Comparison of ENCODE assay signal across 20 cellular contexts in genomic region chr11:118396097-118396501, GRCh38. TPM values are rescaled to one million over a fixed set of nuclear protein-coding genes. Genes with fewer than 3 reads are reported as not detected.
DNase-seq lines count a peak whose midpoint lies in the region; ATAC-seq and TF ChIP-seq lines count a peak whose summit lies in the region.
"Had no signal": no experiment of that assay in that cellular context is flagged by ENCODE, and none has a peak within 500 bp of the region (broad histone marks: within the 10 kb centered on the region; RNA-seq: fewer than 3 reads in every experiment).

No MANE protein-coding gene starts in this region.

- no peak overlapping the region for H3K4me3 ChIP-seq in CD4-positive, alpha-beta memory T cell (ENCODE audit: low read length in 2 of 2)
- H3K4me3 ChIP-seq in Jurkat, Clone E6-1 (ENCODE audit: low read length), result no peak overlapping the region
- H3K4me3 ChIP-seq in WERI-Rb-1 (ENCODE audit: low read depth, low read length) (no peak overlapping the region), left lung (no peak overlapping the region), heart right ventricle (no peak overlapping the region)
- H3K4me3 ChIP-seq: K562, thyroid gland had no signal

- peak; percentile 10 for ATAC-seq in activated CD8-positive, alpha-beta T cell treated with anti-CD3 and anti-CD28 coated beads, Interleukin-2, amount 10 ng/mL, durations not matched to agents 7 days and 5 days
- no peak for ATAC-seq in naive thymus-derived CD8-positive, alpha-beta T cell
- ATAC-seq in left lung, result no peak
- ATAC-seq in heart right ventricle, result no peak
- ATAC-seq: K562 had no signal

- H3K36me3 ChIP-seq in CD4-positive, alpha-beta memory T cell (ENCODE audit: insufficient read depth, low read length), result peaks cover 39% of the 10 kb centered on the region
- H3K36me3 ChIP-seq in WERI-Rb-1 (peaks cover 43% of the 10 kb centered on the region), left lung (peaks cover 0 to 67% of the 10 kb centered on the region in 2 donors), heart right ventricle (peaks cover 0 to 87% (median 42%) of the 10 kb centered on the region in 9 donors)

- intact Hi-C loops in CD4-positive, alpha-beta memory T cell (cut with micrococcal nuclease), result no loop called here
- intact Hi-C loops in left lung (cut with DNase I), result loop anchor here in 1 of 2 donors (10.0 kb wide), 1 partner anchor 89 kb away; no protein-coding TSS in a partner anchor
- intact Hi-C loops in heart right ventricle (cut with DNase I), result loop anchor here in 2 of 10 donors (5.0 kb wide), 2 partner anchors 96 to 106 kb away; no protein-coding TSS in a partner anchor

- peak overlapping the region; percentile 92 to 100 (median 99) for H3K27ac Mint-ChIP-seq in CD4-positive, alpha-beta memory T cell
- peak overlapping the region; percentile 91 for H3K27ac Mint-ChIP-seq in activated CD8-positive, alpha-beta T cell treated with anti-CD3 and anti-CD28 coated beads, Interleukin-2, amount 10 ng/mL, durations not matched to agents 7 days and 5 days
- H3K27ac Mint-ChIP-seq in naive thymus-derived CD8-positive, alpha-beta T cell, result peak overlapping the region; percentile 92 to 100 (median 100)
- H3K27ac Mint-ChIP-seq: progenitor cell of endocrine pancreas had no signal

- no peaks in the 10 kb centered on the region for H3K9me3 ChIP-seq in CD4-positive, alpha-beta memory T cell (ENCODE audit: control insufficient read depth in 1 of 2, low read length in 2 of 2)
- H3K9me3 ChIP-seq in WERI-Rb-1 (ENCODE audit: severe bottlenecking) (no peaks in the 10 kb centered on the region), left lung (no peaks in the 10 kb centered on the region), heart right ventricle (no peaks in the 10 kb centered on the region)
- H3K9me3 ChIP-seq: BE2C, thyroid gland had no signal

- CTCF ChIA-PET in CD4-positive, alpha-beta memory T cell (lab: Charles Lee; ENCODE audit: partially characterized antibody), result interaction anchor here (1.5 kb wide), 1 partner anchor 10 kb away, joined by 5 read pairs; no protein-coding TSS in a partner anchor
- CTCF ChIA-PET in activated CD8-positive, alpha-beta T cell treated with anti-CD3 and anti-CD28 coated beads, Interleukin-2, amount 10 ng/mL, durations not matched to agents 7 days and 5 days (lab: Charles Lee), result interaction anchor here (0.8 to 1.3 kb wide), 2 partner anchors 92 to 96 kb away, joined by 3 read pairs; no protein-coding TSS in a partner anchor

- H3K4me3 Mint-ChIP-seq in CD4-positive, alpha-beta memory T cell, result peak overlapping the region; percentile 26 to 87 (median 66)
- peak overlapping the region; percentile 51 for H3K4me3 Mint-ChIP-seq in activated CD8-positive, alpha-beta T cell treated with anti-CD3 and anti-CD28 coated beads, Interleukin-2, amount 10 ng/mL, durations not matched to agents 7 days and 5 days
- H3K4me3 Mint-ChIP-seq in naive thymus-derived CD8-positive, alpha-beta T cell, result peak overlapping the region in 9 of 10 donors; percentile 5 to 70 (median 42)

- peak overlapping the region; percentile 82 for H3K27ac ChIP-seq in CD4-positive, alpha-beta memory T cell (ENCODE audit: low read depth, low read length)
- no peak overlapping the region for H3K27ac ChIP-seq in WERI-Rb-1
- H3K27ac ChIP-seq in left lung, result no peak overlapping the region
- H3K27ac ChIP-seq in heart right ventricle, result peak overlapping the region in 1 of 10 donors; percentile 24
- H3K27ac ChIP-seq: thyroid gland had no signal

- WGBS in heart right ventricle, 2 donors, result 93% methylated on average over 6 of the region's 6 CpGs

- no peaks in the 10 kb centered on the region for H3K27me3 Mint-ChIP-seq in CD4-positive, alpha-beta memory T cell
- no peaks in the 10 kb centered on the region for H3K27me3 Mint-ChIP-seq in activated CD8-positive, alpha-beta T cell treated with anti-CD3 and anti-CD28 coated beads, Interleukin-2, amount 10 ng/mL, durations not matched to agents 7 days and 5 days (ENCODE audit: low read depth)
- no peaks in the 10 kb centered on the region for H3K27me3 Mint-ChIP-seq in naive thymus-derived CD8-positive, alpha-beta T cell
- H3K27me3 Mint-ChIP-seq: progenitor cell of endocrine pancreas had no signal

- no peak for TF ChIP-seq CTCF in WERI-Rb-1 (IDR thresholded peaks at IDR 0.05; ENCODE audit: low read depth, low read length)
- no peak for TF ChIP-seq CTCF in left lung (IDR thresholded peaks at IDR 0.05)
- no peak for TF ChIP-seq CTCF in heart right ventricle (IDR thresholded peaks at IDR 0.05)

- POLR2A ChIA-PET in CD4-positive, alpha-beta memory T cell (lab: Charles Lee; ENCODE audit: partially characterized antibody), result interaction anchor here (0.7 to 8.4 kb wide), 3 partner anchors 41 to 90 kb away, joined by 3 to 163 read pairs (median 4); partner anchors contain the start of gene KMT2A
- POLR2A ChIA-PET in activated CD8-positive, alpha-beta T cell treated with anti-CD3 and anti-CD28 coated beads, Interleukin-2, amount 10 ng/mL, durations not matched to agents 7 days and 5 days (lab: Charles Lee), result no interaction called here
- POLR2A ChIA-PET in naive thymus-derived CD8-positive, alpha-beta T cell (lab: Charles Lee), result interaction anchor here (0.8 to 1.3 kb wide), 2 partner anchors 39 to 176 kb away, joined by 3 read pairs; partner anchors contain the start of gene ARCN1

- no peaks in the 10 kb centered on the region for H3K9me3 Mint-ChIP-seq in CD4-positive, alpha-beta memory T cell
- no peaks in the 10 kb centered on the region for H3K9me3 Mint-ChIP-seq in activated CD8-positive, alpha-beta T cell treated with anti-CD3 and anti-CD28 coated beads, Interleukin-2, amount 10 ng/mL, durations not matched to agents 7 days and 5 days (ENCODE audit: insufficient read depth)
- H3K9me3 Mint-ChIP-seq in naive thymus-derived CD8-positive, alpha-beta T cell, result no peaks in the 10 kb centered on the region

- no peaks in the 10 kb centered on the region for H3K27me3 ChIP-seq in CD4-positive, alpha-beta memory T cell (ENCODE audit: insufficient read depth, low read length)
- no peaks in the 10 kb centered on the region for H3K27me3 ChIP-seq in WERI-Rb-1 (ENCODE audit: insufficient read depth, low read depth, severe bottlenecking)
- H3K27me3 ChIP-seq in left lung, result no peaks in the 10 kb centered on the region
- no peaks in the 10 kb centered on the region for H3K27me3 ChIP-seq in heart right ventricle
- H3K27me3 ChIP-seq: BE2C, thyroid gland had no signal

- peaks cover 23 to 48% of the 10 kb centered on the region in 2 donors for H3K36me3 Mint-ChIP-seq in CD4-positive, alpha-beta memory T cell
- peaks cover 56% of the 10 kb centered on the region for H3K36me3 Mint-ChIP-seq in activated CD8-positive, alpha-beta T cell treated with anti-CD3 and anti-CD28 coated beads, Interleukin-2, amount 10 ng/mL, durations not matched to agents 7 days and 5 days (ENCODE audit: low read depth)
- peaks cover 0 to 65% (median 14%) of the 10 kb centered on the region in 3 donors for H3K36me3 Mint-ChIP-seq in naive thymus-derived CD8-positive, alpha-beta T cell

- peaks cover 50% of the 10 kb centered on the region for H3K4me1 ChIP-seq in CD4-positive, alpha-beta memory T cell (ENCODE audit: insufficient read depth, low read length)
- H3K4me1 ChIP-seq in left lung, result peaks cover 0 to 9% of the 10 kb centered on the region in 2 donors
- peaks cover 0 to 14% (median 5%) of the 10 kb centered on the region in 9 donors for H3K4me1 ChIP-seq in heart right ventricle
- H3K4me1 ChIP-seq: BE2C had no signal

- peak in 4 of 5 donors; percentile 22 to 44 (median 38) for DNase-seq in CD4-positive, alpha-beta memory T cell
- DNase-seq in Jurkat, Clone E6-1 (ENCODE audit: low read depth, low spot score), result peak; percentile 55
- DNase-seq in activated CD8-positive, alpha-beta T cell treated with anti-CD3 and anti-CD28 coated beads, Interleukin-2, amount 10 ng/mL, durations not matched to agents 7 days and 5 days, result peak; percentile 38
- DNase-seq in naive thymus-derived CD8-positive, alpha-beta T cell, result peak in 3 of 10 donors; percentile 30 to 49 (median 45)
- DNase-seq in WERI-Rb-1, result no peak
- DNase-seq in left lung, result no peak
- DNase-seq in heart right ventricle, result no peak
- DNase-seq: activated CD4-positive, CD25-positive, alpha-beta regulatory T cell treated with anti-CD3 and anti-CD28 coated beads, Interleukin-2, amount 50 U/mL, for 72 hours; BE2C; HCEC 1CT; NCI-H2081 treated with DMSO at 0.1 percent for 48 hours; NCI-H510A treated with DMSO at 0.1 percent for 48 hours; SHP77; stimulated activated CD4-positive, alpha-beta T cell treated with anti-CD3 and anti-CD28 coated beads, Interleukin-4, amount 100 ng/mL, for 4 hours; thyroid gland had no signal

- peaks cover 21 to 53% (median 44%) of the 10 kb centered on the region in 4 donors for H3K4me1 Mint-ChIP-seq in CD4-positive, alpha-beta memory T cell
- H3K4me1 Mint-ChIP-seq in activated CD8-positive, alpha-beta T cell treated with anti-CD3 and anti-CD28 coated beads, Interleukin-2, amount 10 ng/mL, durations not matched to agents 7 days and 5 days (ENCODE audit: low read depth), result peaks cover 58% of the 10 kb centered on the region
- peaks cover 18 to 38% (median 29%) of the 10 kb centered on the region in 4 donors for H3K4me1 Mint-ChIP-seq in naive thymus-derived CD8-positive, alpha-beta T cell

RNA-seq across cellular contexts. Expression of gene ATP5MG, which starts 5.3 kb away (rescaled TPM):
- total RNA-seq in CD4-positive, alpha-beta memory T cell, result 100 to 1,000 TPM; 158 to 161 TPM
- polyA plus RNA-seq in CD4-positive, alpha-beta memory T cell, result 100 to 1,000 TPM; 595 to 704 TPM
- polyA plus RNA-seq in Jurkat, Clone E6-1 (2012; ENCODE audit: insufficient read depth, insufficient read length), result 923 TPM
- total RNA-seq in activated CD8-positive, alpha-beta T cell treated with anti-CD3 and anti-CD28 coated beads, Interleukin-2, amount 10 ng/mL, durations not matched to agents 7 days and 5 days, result 100 to 1,000 TPM; 275 to 298 TPM
- 100 to 1,000 TPM; 145 to 172 TPM for total RNA-seq in naive thymus-derived CD8-positive, alpha-beta T cell
- polyA plus RNA-seq in naive thymus-derived CD8-positive, alpha-beta T cell, result 100 to 1,000 TPM; 649 to 923 (median 790) TPM
- total RNA-seq in left lung (100 to 1,000 TPM; 151 to 155 TPM), heart right ventricle (100 to 1,000 TPM; 482 to 777 (median 688) TPM)
- polyA plus RNA-seq in heart right ventricle, result 100 to 1,000 TPM; 365 to 800 TPM

RNA-seq across cellular contexts. Expression of gene UBE4A, which starts 36.7 kb away (rescaled TPM):
- total RNA-seq in CD4-positive, alpha-beta memory T cell, result 10 to 100 TPM; 50.3 to 52.2 TPM
- 10 to 100 TPM; 16.9 to 25.5 TPM for polyA plus RNA-seq in CD4-positive, alpha-beta memory T cell
- 18.7 TPM for polyA plus RNA-seq in Jurkat, Clone E6-1 (2012; ENCODE audit: insufficient read depth, insufficient read length)
- 10 to 100 TPM; 38.5 to 39.8 TPM for total RNA-seq in activated CD8-positive, alpha-beta T cell treated with anti-CD3 and anti-CD28 coated beads, Interleukin-2, amount 10 ng/mL, durations not matched to agents 7 days and 5 days
- total RNA-seq in naive thymus-derived CD8-positive, alpha-beta T cell, result 10 to 100 TPM; 48.7 to 52.8 TPM
- polyA plus RNA-seq in naive thymus-derived CD8-positive, alpha-beta T cell, result 10 to 100 TPM; 20.7 to 31.0 (median 24.3) TPM
- total RNA-seq in left lung (10 to 100 TPM; 40.8 to 45.3 TPM), heart right ventricle (10 to 100 TPM; 38.4 to 46.4 (median 42.3) TPM)
- 10 to 100 TPM; 12.7 to 22.8 TPM for polyA plus RNA-seq in heart right ventricle

RNA-seq across cellular contexts. Expression of gene KMT2A, which starts 40.2 kb away (rescaled TPM):
- 100 to 1,000 TPM; 185 to 202 TPM for total RNA-seq in CD4-positive, alpha-beta memory T cell
- polyA plus RNA-seq in CD4-positive, alpha-beta memory T cell, result 10 to 100 TPM in 1 of 2 donors, 1 to 10 TPM in 1; 4.6 to 51.9 TPM
- 27.5 TPM for polyA plus RNA-seq in Jurkat, Clone E6-1 (2012; ENCODE audit: insufficient read depth, insufficient read length)
- total RNA-seq in activated CD8-positive, alpha-beta T cell treated with anti-CD3 and anti-CD28 coated beads, Interleukin-2, amount 10 ng/mL, durations not matched to agents 7 days and 5 days, result 10 to 100 TPM; 83.1 to 86.7 TPM
- total RNA-seq in naive thymus-derived CD8-positive, alpha-beta T cell, result 100 to 1,000 TPM; 149 to 161 TPM
- polyA plus RNA-seq in naive thymus-derived CD8-positive, alpha-beta T cell, result 10 to 100 TPM; 16.9 to 30.5 (median 19.5) TPM
- total RNA-seq in left lung, result 10 to 100 TPM; 45.8 to 52.9 TPM
- total RNA-seq in heart right ventricle, result 10 to 100 TPM; 16.3 to 44.5 (median 38.9) TPM
- polyA plus RNA-seq in heart right ventricle, result 10 to 100 TPM in 1 of 2 donors, 1 to 10 TPM in 1; 4.1 to 13.8 TPM

RNA-seq across cellular contexts. Expression of gene CD3G, which starts 52.0 kb away (rescaled TPM):
- 100 to 1,000 TPM; 191 to 205 TPM for total RNA-seq in CD4-positive, alpha-beta memory T cell
- 100 to 1,000 TPM; 131 to 417 TPM for polyA plus RNA-seq in CD4-positive, alpha-beta memory T cell
- 109 TPM for polyA plus RNA-seq in Jurkat, Clone E6-1 (2012; ENCODE audit: insufficient read depth, insufficient read length)
- total RNA-seq in activated CD8-positive, alpha-beta T cell treated with anti-CD3 and anti-CD28 coated beads, Interleukin-2, amount 10 ng/mL, durations not matched to agents 7 days and 5 days, result 100 to 1,000 TPM; 227 to 232 TPM
- total RNA-seq in naive thymus-derived CD8-positive, alpha-beta T cell, result 100 to 1,000 TPM; 202 to 209 TPM
- polyA plus RNA-seq in naive thymus-derived CD8-positive, alpha-beta T cell, result 100 to 1,000 TPM; 397 to 400 (median 397) TPM
- total RNA-seq in left lung (1 to 10 TPM in 1 of 2 donors, under 1 TPM in 1; 0.85 to 3.8 TPM), heart right ventricle (1 to 10 TPM in 1 of 10 donors, under 1 TPM in 5, not detected in 4; 0.21 to 5.7 (median 0.41) TPM)
- polyA plus RNA-seq in heart right ventricle, result under 1 TPM in 1 of 2 donors, not detected in 1; 0.06 TPM
- total RNA-seq: G401, lung microvascular endothelial cell, progenitor cell of endocrine pancreas had no signal

RNA-seq across cellular contexts. Expression of gene CD3D, which starts 53.6 kb away (rescaled TPM):
- 100 to 1,000 TPM; 338 to 343 TPM for total RNA-seq in CD4-positive, alpha-beta memory T cell
- polyA plus RNA-seq in CD4-positive, alpha-beta memory T cell, result 1,000 to 10,000 TPM in 1 of 2 donors, 100 to 1,000 TPM in 1; 993 to 1,046 TPM
- 2,085 TPM for polyA plus RNA-seq in Jurkat, Clone E6-1 (2012; ENCODE audit: insufficient read depth, insufficient read length)
- total RNA-seq in activated CD8-positive, alpha-beta T cell treated with anti-CD3 and anti-CD28 coated beads, Interleukin-2, amount 10 ng/mL, durations not matched to agents 7 days and 5 days, result 100 to 1,000 TPM; 541 to 588 TPM
- 100 to 1,000 TPM; 355 to 362 TPM for total RNA-seq in naive thymus-derived CD8-positive, alpha-beta T cell
- 1,000 to 10,000 TPM; 1,161 to 1,259 (median 1,215) TPM for polyA plus RNA-seq in naive thymus-derived CD8-positive, alpha-beta T cell
- total RNA-seq in left lung (1 to 10 TPM; 3.3 to 7.0 TPM), heart right ventricle (1 to 10 TPM in 3 of 10 donors, under 1 TPM in 2, not detected in 5; 0.31 to 6.3 (median 1.1) TPM)
- polyA plus RNA-seq in heart right ventricle, result under 1 TPM in 1 of 2 donors, not detected in 1; 0.54 TPM
- total RNA-seq: G401, lung microvascular endothelial cell, progenitor cell of endocrine pancreas, skeletal muscle tissue had no signal

Comparison
In these comparisons a context has a peak if more than half of its experiments do, and no peak if none do; other contexts are left out.
1. DNase-seq: peak in CD4-positive, alpha-beta memory T cell (4 of 5), Jurkat, Clone E6-1 (single experiment) and activated CD8-positive, alpha-beta T cell treated with anti-CD3 and anti-CD28 coated beads, Interleukin-2, amount 10 ng/mL, durations not matched to agents 7 days and 5 days (single experiment); none in WERI-Rb-1 (single experiment), left lung (0 of 2) and heart right ventricle (0 of 2).
2. Peak in every context shown above with its lines, with median percentiles within 50 percentile points of each other: H3K27ac Mint-ChIP-seq and H3K4me3 Mint-ChIP-seq.